Comparison of ENCODE assay signal across 26 cellular contexts in the genomic region with DNA sequence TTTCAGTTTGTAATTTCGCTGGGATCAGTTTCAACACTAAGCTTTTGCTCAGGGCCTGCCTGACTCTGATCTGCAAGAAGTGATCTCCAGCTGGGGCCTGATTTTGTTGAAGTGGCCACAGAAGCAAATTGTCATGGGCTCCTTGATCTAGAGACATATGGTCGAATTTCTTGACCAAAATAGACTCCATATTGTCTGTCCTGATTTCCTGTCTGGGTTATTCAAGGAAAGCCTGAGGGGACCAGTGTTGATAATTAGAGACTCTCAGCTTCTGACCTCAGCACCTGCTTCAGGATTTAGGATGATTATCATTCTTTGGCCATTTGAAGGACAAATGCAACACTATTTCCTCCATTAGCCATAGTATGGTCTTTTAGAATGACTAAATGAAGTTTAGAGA.
"Had no signal": no experiment of that assay in that cellular context is flagged by ENCODE, and none has a peak within 500 bp of the region (broad histone marks: within the 10 kb centered on the region; RNA-seq: fewer than 3 reads in every experiment).

No MANE protein-coding gene starts in this region.

- DNase-seq: hippocampal formation; kidney; left colon; left lung; lower lobe of right lung; mammary epithelial cell; mesenchymal stem cell; naive B cell; natural killer cell; nephron progenitor cell; occipital lobe; right cardiac atrium; small intestine; spleen; stimulated activated CD4-positive, alpha-beta T cell treated with anti-CD3 and anti-CD28 coated beads, Interleukin-4, amount 100 ng/mL, for 24 hours; stimulated activated naive CD4-positive, alpha-beta T cell; tibial artery; uterus had no signal

- ATAC-seq: left colon; left lung; lower lobe of right lung; natural killer cell; right cardiac atrium; sciatic nerve; stimulated activated effector memory CD8-positive, alpha-beta T cell treated with anti-CD3 and anti-CD28 coated beads, Interleukin-12 subunit alpha, Interleukin-12 subunit beta, amount 100 ng/mL, for 72 hours had no signal

- H3K4me3 ChIP-seq: left lung, lower lobe of right lung, neural progenitor cell, spleen, suprapubic skin, thoracic aorta, tibial artery, uterus had no signal

- H3K4me1 Mint-ChIP-seq: naive B cell; natural killer cell; stimulated activated effector memory CD8-positive, alpha-beta T cell treated with anti-CD3 and anti-CD28 coated beads, Interleukin-12 subunit alpha, Interleukin-12 subunit beta, amount 100 ng/mL, for 72 hours had no signal

- H2AFZ ChIP-seq: neural progenitor cell had no signal

- H3K27ac ChIP-seq: left lung, lower lobe of right lung, neural progenitor cell, neutrophil, spleen, suprapubic skin, thoracic aorta, tibial artery, uterus had no signal

- H3K4me2 ChIP-seq: neural progenitor cell had no signal

- H3K36me3 Mint-ChIP-seq: naive B cell; neural progenitor cell; stimulated activated effector memory CD8-positive, alpha-beta T cell treated with anti-CD3 and anti-CD28 coated beads, Interleukin-12 subunit alpha, Interleukin-12 subunit beta, amount 100 ng/mL, for 72 hours; type B pancreatic cell had no signal

- H3K4me1 ChIP-seq: left lung, lower lobe of right lung, spleen, suprapubic skin, tibial artery, uterus had no signal

- H3K4me3 Mint-ChIP-seq: naive B cell; natural killer cell; nephron progenitor cell; neural progenitor cell; stimulated activated effector memory CD8-positive, alpha-beta T cell treated with anti-CD3 and anti-CD28 coated beads, Interleukin-12 subunit alpha, Interleukin-12 subunit beta, amount 100 ng/mL, for 72 hours; stimulated activated naive CD8-positive, alpha-beta T cell treated with anti-CD3 and anti-CD28 coated beads, Interleukin-15, Interleukin-2, amounts not matched to agents 100 ng/mL and 50 ng/mL, for 24 hours; type B pancreatic cell had no signal

- H3K36me3 ChIP-seq: left lung, lower lobe of right lung, neural progenitor cell, neutrophil, spleen, suprapubic skin, thoracic aorta, tibial artery, uterus had no signal

- H3K9me3 Mint-ChIP-seq: natural killer cell; stimulated activated effector memory CD8-positive, alpha-beta T cell treated with anti-CD3 and anti-CD28 coated beads, Interleukin-12 subunit alpha, Interleukin-12 subunit beta, amount 100 ng/mL, for 72 hours had no signal

- H3K9me3 ChIP-seq: lower lobe of right lung, neutrophil, suprapubic skin, thoracic aorta, tibial artery, uterus had no signal

- H3K27me3 ChIP-seq: left lung, neural progenitor cell, neutrophil, suprapubic skin, tibial artery, uterus had no signal

- H3K9ac ChIP-seq: neural progenitor cell had no signal
